In genomic region chr3:82329300-82329699, GRCh38 we compare ENCODE assay signal across 10 cellular contexts.
DNase-seq lines count a peak whose midpoint lies in the region; FAIRE-seq and TF ChIP-seq lines count a peak whose summit lies in the region.
"Had no signal": no experiment of that assay in that cellular context is flagged by ENCODE, and none has a peak within 500 bp of the region (broad histone marks: within the 10 kb centered on the region; RNA-seq: fewer than 3 reads in every experiment).

No MANE protein-coding gene starts in this region.

- H3K9me3 Mint-ChIP-seq in activated T-cell treated with anti-CD3 and anti-CD28 coated beads, Interleukin-2, amount 50 U/mL, for 24 hours: no peaks in the 10 kb centered on the region

- no peak overlapping the region for H3K27ac ChIP-seq in cardiac muscle cell
- no peak overlapping the region for H3K27ac ChIP-seq in MM.1S (ENCODE audit: low read length)
- H3K27ac ChIP-seq in small intestine (ENCODE audit: low read depth in 1 of 2, low read length in 1 of 2): no peak overlapping the region

- H3K4me1 ChIP-seq in cardiac muscle cell (ENCODE audit: low read depth): peaks cover 5% of the 10 kb centered on the region
- no peaks in the 10 kb centered on the region for H3K4me1 ChIP-seq in MM.1S (ENCODE audit: low read length)
- no peaks in the 10 kb centered on the region for H3K4me1 ChIP-seq in small intestine (ENCODE audit: control insufficient read depth in 2 of 2, insufficient read depth in 1 of 2, low read depth in 1 of 2, low read length in 1 of 2)

- H3K4me3 Mint-ChIP-seq in activated T-cell treated with anti-CD3 and anti-CD28 coated beads, Interleukin-2, amount 50 U/mL, for 24 hours: no peak overlapping the region

- H4K20me1 ChIP-seq in MM.1S (ENCODE audit: insufficient read depth, low read length): no peaks in the 10 kb centered on the region

- H3K9me3 ChIP-seq in cardiac muscle cell (ENCODE audit: low read depth): no peaks in the 10 kb centered on the region
- no peaks in the 10 kb centered on the region for H3K9me3 ChIP-seq in MM.1S (replicated peaks; ENCODE audit: insufficient read depth, low read length)
- H3K9me3 ChIP-seq in small intestine (ENCODE audit: control insufficient read depth, low read depth): no peaks in the 10 kb centered on the region

- intact Hi-C loops in cardiac septum (cut with DNase I): no loop called here

- 66 to 89% (median 71%) methylated on average over 2 of the region's 2 CpGs for WGBS in small intestine, 3 donors

- peak in 1 of 2 donors; percentile 2 for DNase-seq in cardiac muscle cell (ENCODE audit: low read depth in 1 of 2, low spot score in 1 of 2)
- no peak for DNase-seq in cardiac septum (ENCODE audit: low spot score)
- no peak for DNase-seq in MM.1S
- peak; percentile 12 for DNase-seq in dermis blood vessel endothelial cell
- DNase-seq in small intestine: no peak
- no peak for DNase-seq in NCI-H128 (lab: John Stamatoyannopoulos, UW; ENCODE audit: unreplicated experiment)
- DNase-seq in iPS-NIHi7 (ENCODE audit: extremely low spot score): no peak
- no peak for DNase-seq in activated T-cell treated with anti-CD3 and anti-CD28 coated beads, Interleukin-2, amount 50 U/mL, for 24 hours
- DNase-seq: effector memory CD4-positive, alpha-beta T cell; NCI-H2107 had no signal

- no peak overlapping the region for H2AFZ ChIP-seq in MM.1S (ENCODE audit: low read length)

- H3K4me2 ChIP-seq in MM.1S (ENCODE audit: low read depth, low read length): no peak overlapping the region

- no peaks in the 10 kb centered on the region for H3F3A ChIP-seq in MM.1S (ENCODE audit: insufficient read depth, low read length)

- no peaks in the 10 kb centered on the region for H3K27me3 Mint-ChIP-seq in activated T-cell treated with anti-CD3 and anti-CD28 coated beads, Interleukin-2, amount 50 U/mL, for 24 hours

- no peak overlapping the region for H3K9ac ChIP-seq in MM.1S (ENCODE audit: low read length)

- no peak overlapping the region for H3K4me3 ChIP-seq in cardiac muscle cell
- no peak overlapping the region for H3K4me3 ChIP-seq in MM.1S (ENCODE audit: low read length)
- no peak overlapping the region for H3K4me3 ChIP-seq in small intestine (ENCODE audit: low read depth in 1 of 2, low read length in 2 of 2)

- H3K79me2 ChIP-seq in MM.1S (ENCODE audit: low read length): no peaks in the 10 kb centered on the region

- peak; percentile 92 for FAIRE-seq in small intestine (lab: Jason Lieb, UNC)

- peak; percentile 14 for TF ChIP-seq CTCF in cardiac muscle cell (IDR thresholded peaks at IDR 0.05; ENCODE audit: low read depth, low read length)
- peak; percentile 30; the same call in 1 of the 2 replicates for TF ChIP-seq CTCF in MM.1S (IDR thresholded peaks at IDR 0.05; ENCODE audit: low read length)

- H3K27me3 ChIP-seq in cardiac muscle cell (no peaks in the 10 kb centered on the region), MM.1S (replicated peaks; ENCODE audit: insufficient read depth, low read length) (no peaks in the 10 kb centered on the region), small intestine (ENCODE audit: control insufficient read depth in 2 of 2, insufficient read depth in 2 of 2, low read length in 2 of 2) (no peaks in the 10 kb centered on the region)

- no peaks in the 10 kb centered on the region for H3K4me1 Mint-ChIP-seq in activated T-cell treated with anti-CD3 and anti-CD28 coated beads, Interleukin-2, amount 50 U/mL, for 24 hours (ENCODE audit: low read depth)

- no peaks in the 10 kb centered on the region for H3K9me2 ChIP-seq in MM.1S (replicated peaks; ENCODE audit: insufficient read depth, low read length)

- H3K36me3 Mint-ChIP-seq in activated T-cell treated with anti-CD3 and anti-CD28 coated beads, Interleukin-2, amount 50 U/mL, for 24 hours (ENCODE audit: low read depth): no peaks in the 10 kb centered on the region

- H3K36me3 ChIP-seq in cardiac muscle cell (no peaks in the 10 kb centered on the region), MM.1S (replicated peaks; ENCODE audit: insufficient read depth, low read length) (no peaks in the 10 kb centered on the region), small intestine (ENCODE audit: control insufficient read depth in 2 of 2, insufficient read depth in 2 of 2, low read length in 2 of 2) (no peaks in the 10 kb centered on the region)

- H3K27ac Mint-ChIP-seq in activated T-cell treated with anti-CD3 and anti-CD28 coated beads, Interleukin-2, amount 50 U/mL, for 24 hours: no peak overlapping the region
